ENCODE assay signal across 2 cellular contexts in the genomic region with DNA sequence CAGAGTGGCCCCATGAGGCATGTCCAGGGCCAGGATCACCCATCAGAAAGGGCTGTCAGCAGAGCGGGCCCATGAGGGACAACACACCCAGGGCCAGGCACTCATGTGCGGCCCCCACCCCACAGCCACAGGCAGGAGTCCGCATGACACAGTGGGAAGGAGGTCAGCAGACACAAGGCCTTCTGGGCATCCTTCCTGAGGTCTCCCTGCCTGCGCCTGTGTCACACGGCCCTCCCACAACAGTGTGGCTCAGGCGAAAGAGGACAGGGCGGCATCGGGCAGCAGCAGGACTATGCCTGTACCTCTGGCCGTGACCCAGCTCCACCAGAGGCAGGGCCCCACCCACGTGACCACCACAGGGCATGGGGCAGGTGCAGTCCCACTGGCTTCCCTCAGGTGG.
TF ChIP-seq lines count a peak whose summit lies in the region.

No MANE protein-coding gene starts in this region.

TF ChIP-seq in K562, 482 proteins besides CTCF, POLR2A, EP300 and RAD21:
- TF ChIP-seq, protein P1, sequence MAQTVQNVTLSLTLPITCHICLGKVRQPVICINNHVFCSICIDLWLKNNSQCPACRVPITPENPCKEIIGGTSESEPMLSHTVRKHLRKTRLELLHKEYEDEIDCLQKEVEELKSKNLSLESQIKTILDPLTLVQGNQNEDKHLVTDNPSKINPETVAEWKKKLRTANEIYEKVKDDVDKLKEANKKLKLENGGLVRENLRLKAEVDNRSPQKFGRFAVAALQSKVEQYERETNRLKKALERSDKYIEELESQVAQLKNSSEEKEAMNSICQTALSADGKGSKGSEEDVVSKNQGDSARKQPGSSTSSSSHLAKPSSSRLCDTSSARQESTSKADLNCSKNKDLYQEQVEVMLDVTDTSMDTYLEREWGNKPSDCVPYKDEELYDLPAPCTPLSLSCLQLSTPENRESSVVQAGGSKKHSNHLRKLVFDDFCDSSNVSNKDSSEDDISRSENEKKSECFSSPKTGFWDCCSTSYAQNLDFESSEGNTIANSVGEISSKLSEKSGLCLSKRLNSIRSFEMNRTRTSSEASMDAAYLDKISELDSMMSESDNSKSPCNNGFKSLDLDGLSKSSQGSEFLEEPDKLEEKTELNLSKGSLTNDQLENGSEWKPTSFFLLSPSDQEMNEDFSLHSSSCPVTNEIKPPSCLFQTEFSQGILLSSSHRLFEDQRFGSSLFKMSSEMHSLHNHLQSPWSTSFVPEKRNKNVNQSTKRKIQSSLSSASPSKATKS (CRISPR knock-in tag; IDR thresholded peaks at IDR 0.05), result no peak
- TF ChIP-seq, protein P2, sequence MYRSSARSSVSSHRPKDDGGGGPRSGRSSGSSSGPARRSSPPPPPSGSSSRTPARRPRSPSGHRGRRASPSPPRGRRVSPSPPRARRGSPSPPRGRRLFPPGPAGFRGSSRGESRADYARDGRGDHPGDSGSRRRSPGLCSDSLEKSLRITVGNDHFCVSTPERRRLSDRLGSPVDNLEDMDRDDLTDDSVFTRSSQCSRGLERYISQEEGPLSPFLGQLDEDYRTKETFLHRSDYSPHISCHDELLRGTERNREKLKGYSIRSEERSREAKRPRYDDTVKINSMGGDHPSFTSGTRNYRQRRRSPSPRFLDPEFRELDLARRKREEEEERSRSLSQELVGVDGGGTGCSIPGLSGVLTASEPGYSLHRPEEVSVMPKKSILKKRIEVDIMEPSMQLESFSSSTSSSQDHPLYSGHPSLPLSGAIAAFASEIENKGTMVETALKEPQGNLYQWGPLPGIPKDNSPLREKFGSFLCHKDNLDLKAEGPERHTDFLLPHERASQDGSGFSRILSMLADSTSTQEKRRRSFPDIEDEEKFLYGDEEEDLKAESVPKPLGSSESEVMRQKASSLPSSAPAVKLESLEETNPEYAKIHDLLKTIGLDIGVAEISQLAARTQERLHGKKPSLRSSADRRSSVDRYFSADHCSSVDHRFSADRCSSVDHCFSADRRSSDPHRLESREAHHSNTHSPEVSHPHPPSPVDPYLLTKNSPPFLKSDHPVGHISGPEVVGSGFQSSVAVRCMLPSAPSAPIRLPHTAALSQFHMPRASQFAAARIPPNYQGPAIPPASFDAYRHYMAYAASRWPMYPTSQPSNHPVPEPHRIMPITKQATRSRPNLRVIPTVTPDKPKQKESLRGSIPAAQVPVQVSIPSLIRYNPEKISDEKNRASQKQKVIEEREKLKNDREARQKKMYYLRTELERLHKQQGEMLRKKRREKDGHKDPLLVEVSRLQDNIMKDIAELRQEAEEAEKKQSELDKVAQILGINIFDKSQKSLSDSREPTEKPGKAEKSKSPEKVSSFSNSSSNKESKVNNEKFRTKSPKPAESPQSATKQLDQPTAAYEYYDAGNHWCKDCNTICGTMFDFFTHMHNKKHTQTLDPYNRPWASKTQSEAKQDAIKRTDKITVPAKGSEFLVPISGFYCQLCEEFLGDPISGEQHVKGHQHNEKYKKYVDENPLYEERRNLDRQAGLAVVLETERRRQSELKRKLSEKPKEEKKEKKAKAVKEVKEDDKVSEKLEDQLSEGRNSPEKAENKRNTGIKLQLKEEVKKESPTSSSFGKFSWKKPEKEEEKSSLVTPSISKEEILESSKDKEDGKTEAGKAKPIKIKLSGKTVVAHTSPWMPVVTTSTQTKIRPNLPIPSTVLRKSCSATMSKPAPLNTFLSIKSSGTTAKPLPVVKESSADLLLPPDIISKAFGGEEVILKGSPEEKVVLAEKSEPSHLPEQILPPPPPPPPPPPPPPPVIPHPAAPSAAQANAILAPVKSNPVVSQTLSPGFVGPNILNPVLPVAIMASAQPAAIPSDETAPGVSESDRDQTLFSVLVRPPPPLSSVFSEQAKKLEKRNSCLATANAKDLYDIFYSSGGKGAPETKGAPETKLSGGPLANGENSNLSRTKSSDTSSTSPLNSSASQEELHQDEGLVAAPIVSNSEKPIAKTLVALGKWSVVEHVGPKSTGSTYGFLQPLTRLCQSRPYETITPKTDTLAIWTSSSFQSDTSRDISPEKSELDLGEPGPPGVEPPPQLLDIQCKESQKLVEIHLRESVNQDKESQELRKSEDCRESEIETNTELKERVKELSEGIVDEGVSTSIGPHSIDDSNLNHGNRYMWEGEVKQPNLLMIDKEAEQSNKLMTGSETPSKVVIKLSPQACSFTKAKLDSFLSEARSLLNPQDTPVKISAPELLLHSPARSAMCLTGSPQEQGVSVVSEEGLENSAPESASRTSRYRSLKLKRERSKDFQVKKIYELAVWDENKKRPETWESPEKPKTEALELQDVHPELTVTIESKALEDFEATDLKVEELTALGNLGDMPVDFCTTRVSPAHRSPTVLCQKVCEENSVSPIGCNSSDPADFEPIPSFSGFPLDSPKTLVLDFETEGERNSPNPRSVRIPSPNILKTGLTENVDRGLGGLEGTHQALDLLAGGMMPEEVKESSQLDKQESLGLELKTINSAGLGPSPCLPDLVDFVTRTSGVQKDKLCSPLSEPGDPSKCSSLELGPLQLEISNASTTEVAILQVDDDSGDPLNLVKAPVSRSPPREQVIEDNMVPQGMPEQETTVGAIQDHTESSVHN (IDR thresholded peaks at IDR 0.05; ENCODE audit: borderline replicate concordance in 1 of 2, low read depth in 1 of 2), result no peak
- TF ChIP-seq YBX1 (IDR thresholded peaks at IDR 0.05) (no peak), POLR2G (IDR thresholded peaks at IDR 0.05; ENCODE audit: low read depth, low read length) (peak; percentile 2; the same call in 1 of the 2 replicates), KLF6 (CRISPR knock-in tag; IDR thresholded peaks at IDR 0.05; ENCODE audit: borderline replicate concordance) (no peak), HDAC8 (tag; IDR thresholded peaks at IDR 0.05) (no peak)

TF ChIP-seq in SK-N-SH treated with all-trans-retinoic acid at 6 μM for 48 hours, 23 proteins besides CTCF, POLR2A, EP300 and RAD21:
- TF ChIP-seq ZFP30 (CRISPR knock-in tag; IDR thresholded peaks at IDR 0.05) (no peak), ZNF565 (CRISPR knock-in tag; conservative IDR thresholded peaks at IDR 0.05; ENCODE audit: low read depth) (no peak), ZFP3 (CRISPR knock-in tag; IDR thresholded peaks at IDR 0.05) (no peak), TCF4 (CRISPR knock-in tag; IDR thresholded peaks at IDR 0.05; ENCODE audit: borderline replicate concordance) (no peak), SNAI2 (CRISPR knock-in tag; IDR thresholded peaks at IDR 0.05) (no peak), GLIS3 (CRISPR knock-in tag; IDR thresholded peaks at IDR 0.05) (no peak), RARB (CRISPR knock-in tag; IDR thresholded peaks at IDR 0.05) (no peak), ZC3H10 (CRISPR knock-in tag; IDR thresholded peaks at IDR 0.05) (no peak), ARNTL (CRISPR knock-in tag; IDR thresholded peaks at IDR 0.05; ENCODE audit: borderline replicate concordance, low read depth) (no peak), ISL1 (CRISPR knock-in tag; IDR thresholded peaks at IDR 0.05) (no peak), TOX (CRISPR knock-in tag; IDR thresholded peaks at IDR 0.05; ENCODE audit: borderline replicate concordance) (no peak)
- TF ChIP-seq, protein P3, sequence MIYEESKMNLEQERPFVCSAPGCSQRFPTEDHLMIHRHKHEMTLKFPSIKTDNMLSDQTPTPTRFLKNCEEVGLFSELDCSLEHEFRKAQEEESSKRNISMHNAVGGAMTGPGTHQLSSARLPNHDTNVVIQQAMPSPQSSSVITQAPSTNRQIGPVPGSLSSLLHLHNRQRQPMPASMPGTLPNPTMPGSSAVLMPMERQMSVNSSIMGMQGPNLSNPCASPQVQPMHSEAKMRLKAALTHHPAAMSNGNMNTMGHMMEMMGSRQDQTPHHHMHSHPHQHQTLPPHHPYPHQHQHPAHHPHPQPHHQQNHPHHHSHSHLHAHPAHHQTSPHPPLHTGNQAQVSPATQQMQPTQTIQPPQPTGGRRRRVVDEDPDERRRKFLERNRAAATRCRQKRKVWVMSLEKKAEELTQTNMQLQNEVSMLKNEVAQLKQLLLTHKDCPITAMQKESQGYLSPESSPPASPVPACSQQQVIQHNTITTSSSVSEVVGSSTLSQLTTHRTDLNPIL (CRISPR knock-in tag; IDR thresholded peaks at IDR 0.05; ENCODE audit: low read depth), result no peak
- TF ChIP-seq, protein P4, sequence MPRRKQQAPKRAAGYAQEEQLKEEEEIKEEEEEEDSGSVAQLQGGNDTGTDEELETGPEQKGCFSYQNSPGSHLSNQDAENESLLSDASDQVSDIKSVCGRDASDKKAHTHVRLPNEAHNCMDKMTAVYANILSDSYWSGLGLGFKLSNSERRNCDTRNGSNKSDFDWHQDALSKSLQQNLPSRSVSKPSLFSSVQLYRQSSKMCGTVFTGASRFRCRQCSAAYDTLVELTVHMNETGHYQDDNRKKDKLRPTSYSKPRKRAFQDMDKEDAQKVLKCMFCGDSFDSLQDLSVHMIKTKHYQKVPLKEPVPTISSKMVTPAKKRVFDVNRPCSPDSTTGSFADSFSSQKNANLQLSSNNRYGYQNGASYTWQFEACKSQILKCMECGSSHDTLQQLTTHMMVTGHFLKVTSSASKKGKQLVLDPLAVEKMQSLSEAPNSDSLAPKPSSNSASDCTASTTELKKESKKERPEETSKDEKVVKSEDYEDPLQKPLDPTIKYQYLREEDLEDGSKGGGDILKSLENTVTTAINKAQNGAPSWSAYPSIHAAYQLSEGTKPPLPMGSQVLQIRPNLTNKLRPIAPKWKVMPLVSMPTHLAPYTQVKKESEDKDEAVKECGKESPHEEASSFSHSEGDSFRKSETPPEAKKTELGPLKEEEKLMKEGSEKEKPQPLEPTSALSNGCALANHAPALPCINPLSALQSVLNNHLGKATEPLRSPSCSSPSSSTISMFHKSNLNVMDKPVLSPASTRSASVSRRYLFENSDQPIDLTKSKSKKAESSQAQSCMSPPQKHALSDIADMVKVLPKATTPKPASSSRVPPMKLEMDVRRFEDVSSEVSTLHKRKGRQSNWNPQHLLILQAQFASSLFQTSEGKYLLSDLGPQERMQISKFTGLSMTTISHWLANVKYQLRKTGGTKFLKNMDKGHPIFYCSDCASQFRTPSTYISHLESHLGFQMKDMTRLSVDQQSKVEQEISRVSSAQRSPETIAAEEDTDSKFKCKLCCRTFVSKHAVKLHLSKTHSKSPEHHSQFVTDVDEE (CRISPR knock-in tag; IDR thresholded peaks at IDR 0.05), result no peak
- TF ChIP-seq, protein P5, sequence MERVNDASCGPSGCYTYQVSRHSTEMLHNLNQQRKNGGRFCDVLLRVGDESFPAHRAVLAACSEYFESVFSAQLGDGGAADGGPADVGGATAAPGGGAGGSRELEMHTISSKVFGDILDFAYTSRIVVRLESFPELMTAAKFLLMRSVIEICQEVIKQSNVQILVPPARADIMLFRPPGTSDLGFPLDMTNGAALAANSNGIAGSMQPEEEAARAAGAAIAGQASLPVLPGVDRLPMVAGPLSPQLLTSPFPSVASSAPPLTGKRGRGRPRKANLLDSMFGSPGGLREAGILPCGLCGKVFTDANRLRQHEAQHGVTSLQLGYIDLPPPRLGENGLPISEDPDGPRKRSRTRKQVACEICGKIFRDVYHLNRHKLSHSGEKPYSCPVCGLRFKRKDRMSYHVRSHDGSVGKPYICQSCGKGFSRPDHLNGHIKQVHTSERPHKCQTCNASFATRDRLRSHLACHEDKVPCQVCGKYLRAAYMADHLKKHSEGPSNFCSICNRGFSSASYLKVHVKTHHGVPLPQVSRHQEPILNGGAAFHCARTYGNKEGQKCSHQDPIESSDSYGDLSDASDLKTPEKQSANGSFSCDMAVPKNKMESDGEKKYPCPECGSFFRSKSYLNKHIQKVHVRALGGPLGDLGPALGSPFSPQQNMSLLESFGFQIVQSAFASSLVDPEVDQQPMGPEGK (CRISPR knock-in tag; IDR thresholded peaks at IDR 0.05; ENCODE audit: borderline replicate concordance), result no peak
- TF ChIP-seq, protein P6, sequence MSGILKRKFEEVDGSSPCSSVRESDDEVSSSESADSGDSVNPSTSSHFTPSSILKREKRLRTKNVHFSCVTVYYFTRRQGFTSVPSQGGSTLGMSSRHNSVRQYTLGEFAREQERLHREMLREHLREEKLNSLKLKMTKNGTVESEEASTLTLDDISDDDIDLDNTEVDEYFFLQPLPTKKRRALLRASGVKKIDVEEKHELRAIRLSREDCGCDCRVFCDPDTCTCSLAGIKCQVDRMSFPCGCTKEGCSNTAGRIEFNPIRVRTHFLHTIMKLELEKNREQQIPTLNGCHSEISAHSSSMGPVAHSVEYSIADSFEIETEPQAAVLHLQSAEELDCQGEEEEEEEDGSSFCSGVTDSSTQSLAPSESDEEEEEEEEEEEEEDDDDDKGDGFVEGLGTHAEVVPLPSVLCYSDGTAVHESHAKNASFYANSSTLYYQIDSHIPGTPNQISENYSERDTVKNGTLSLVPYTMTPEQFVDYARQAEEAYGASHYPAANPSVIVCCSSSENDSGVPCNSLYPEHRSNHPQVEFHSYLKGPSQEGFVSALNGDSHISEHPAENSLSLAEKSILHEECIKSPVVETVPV (CRISPR knock-in tag; IDR thresholded peaks at IDR 0.05), result no peak
